13 cellular contexts compared by ENCODE assay signal in genomic region chr2:120729410-120730052, GRCh38. TPM values are rescaled to one million over a fixed set of nuclear protein-coding genes. Genes with fewer than 3 reads are reported as not detected.
A peak's percentile ranks its signal among the peaks of the same experiment; 100 is the strongest.
DNase-seq lines count a peak whose midpoint lies in the region; ATAC-seq and TF ChIP-seq lines count a peak whose summit lies in the region.
"Had no signal": no experiment of that assay in that cellular context is flagged by ENCODE, and none has a peak within 500 bp of the region (broad histone marks: within the 10 kb centered on the region; RNA-seq: fewer than 3 reads in every experiment).

No MANE protein-coding gene starts in this region.

- no peak for TF ChIP-seq CTCF in left ventricle myocardium inferior (IDR thresholded peaks at IDR 0.05; ENCODE audit: borderline replicate concordance)
- no peak for TF ChIP-seq CTCF in WI38 (IDR thresholded peaks at IDR 0.05; ENCODE audit: low read depth, low read length)
- TF ChIP-seq CTCF in uterus (IDR thresholded peaks at IDR 0.05): no peak
- no peak for TF ChIP-seq CTCF in GM13977 (IDR thresholded peaks at IDR 0.05; ENCODE audit: extremely low read depth, insufficient read depth, missing control alignments)

- H3K36me3 ChIP-seq in left ventricle myocardium inferior (no peaks in the 10 kb centered on the region), uterus (no peaks in the 10 kb centered on the region)
- H3K36me3 ChIP-seq: sigmoid colon had no signal

- in situ Hi-C loops in GM13977 (cut with MboI; ENCODE audit: low pct_unique_long_range_greater_than_20kb, low sequenced_read_pairs, unreplicated experiment): no loop called here

- intact Hi-C loops in left cardiac atrium (cut with DNase I): no loop called here
- intact Hi-C loops in left ventricle myocardium inferior (cut with micrococcal nuclease): no loop called here
- intact Hi-C loops in right cardiac atrium (cut with DNase I): no loop called here
- intact Hi-C loops in uterus (cut with DNase I; ENCODE audit: low total_unique reads): no loop called here

- TF ChIP-seq POLR2A in uterus (IDR thresholded peaks at IDR 0.05): no peak

- ATAC-seq in left cardiac atrium (peak; percentile 41 to 96), right cardiac atrium (peak; percentile 63 to 76), HG03460 (IDR thresholded peaks at IDR 0.05; ENCODE audit: unreplicated experiment) (no peak), HG03469 (IDR thresholded peaks at IDR 0.05; ENCODE audit: unreplicated experiment) (no peak)

- peaks cover 27% of the 10 kb centered on the region for H3K9me3 ChIP-seq in left ventricle myocardium inferior (replicated peaks)
- no peaks in the 10 kb centered on the region for H3K9me3 ChIP-seq in right cardiac atrium (ENCODE audit: control insufficient read depth, low read length)
- H3K9me3 ChIP-seq in uterus: peaks cover 0 to 3% of the 10 kb centered on the region in 2 donors
- H3K9me3 ChIP-seq: sigmoid colon had no signal

- H3K27me3 ChIP-seq in left ventricle myocardium inferior (ENCODE audit: low read depth) (peaks cover 70% of the 10 kb centered on the region), right cardiac atrium (ENCODE audit: control insufficient read depth, insufficient read depth) (no peaks in the 10 kb centered on the region), uterus (no peaks in the 10 kb centered on the region)
- H3K27me3 ChIP-seq: sigmoid colon had no signal

- H3K4me3 ChIP-seq in left ventricle myocardium inferior (no peak overlapping the region), WI38 (ENCODE audit: low read depth, low read length) (0 out of 2 replicates have a peak overlapping the region, but pooled peaks have one; percentile 7), right cardiac atrium (ENCODE audit: low read length) (no peak overlapping the region), uterus (no peak overlapping the region)
- H3K4me3 ChIP-seq: sigmoid colon had no signal

- DNase-seq in left cardiac atrium (no peak), left ventricle myocardium inferior (no peak), right cardiac atrium (no peak), uterus (peak; percentile 55 to 63), GM13977 (ENCODE audit: low spot score) (no peak)
- DNase-seq: activated CD4-positive, alpha-beta T cell treated with anti-CD3 and anti-CD28 coated beads, Interleukin-2, amount 10 ng/mL, durations not matched to agents 7 days and 5 days; sigmoid colon; stimulated activated naive CD4-positive, alpha-beta T cell had no signal

- H3K4me1 ChIP-seq in left ventricle myocardium inferior (no peaks in the 10 kb centered on the region), right cardiac atrium (ENCODE audit: control insufficient read depth, insufficient read depth, low read length) (no peaks in the 10 kb centered on the region), uterus (peaks cover 0 to 3% of the 10 kb centered on the region in 2 donors)

- no peak overlapping the region for H3K27ac ChIP-seq in left ventricle myocardium inferior (replicated peaks)
- no peak overlapping the region for H3K27ac ChIP-seq in right cardiac atrium (ENCODE audit: low read length)
- H3K27ac ChIP-seq in uterus: peak overlapping the region; percentile 11 to 27
- H3K27ac ChIP-seq: sigmoid colon had no signal

- 28% methylated on average over 7 of the region's 7 CpGs for WGBS in right cardiac atrium

RNA-seq across cellular contexts. Expression of gene GLI2, which starts 6.1 kb away (rescaled TPM):
- total RNA-seq in left cardiac atrium: 1 to 10 TPM; 3.8 to 3.9 TPM
- 2.4 TPM for total RNA-seq in left ventricle myocardium inferior
- 1 to 10 TPM; 2.8 to 4.8 (median 4.4) TPM for total RNA-seq in right cardiac atrium
- polyA plus RNA-seq in right cardiac atrium: 0.86 TPM
- 10 to 100 TPM in 2 of 4 donors, 1 to 10 TPM in 2; 2.9 to 23.6 (median 12.9) TPM for total RNA-seq in uterus
- total RNA-seq: OCI-LY7 had no signal
- polyA plus RNA-seq: CD14-positive monocyte had no signal

Comparison
In these comparisons a context has a peak if more than half of its experiments do, and no peak if none do; other contexts are left out.
1. ATAC-seq: peak in left cardiac atrium (2 of 2) and right cardiac atrium (2 of 2); none in HG03460 (single experiment) and HG03469 (single experiment).
2. DNase-seq: peak in uterus (2 of 2); none in left cardiac atrium (single experiment), left ventricle myocardium inferior (single experiment), right cardiac atrium (0 of 3) and GM13977 (single experiment).
3. H3K27ac ChIP-seq: peak in uterus (2 of 2); none in left ventricle myocardium inferior (single experiment) and right cardiac atrium (single experiment).